ENCODE assay signal across 12 cellular contexts in the genomic region with DNA sequence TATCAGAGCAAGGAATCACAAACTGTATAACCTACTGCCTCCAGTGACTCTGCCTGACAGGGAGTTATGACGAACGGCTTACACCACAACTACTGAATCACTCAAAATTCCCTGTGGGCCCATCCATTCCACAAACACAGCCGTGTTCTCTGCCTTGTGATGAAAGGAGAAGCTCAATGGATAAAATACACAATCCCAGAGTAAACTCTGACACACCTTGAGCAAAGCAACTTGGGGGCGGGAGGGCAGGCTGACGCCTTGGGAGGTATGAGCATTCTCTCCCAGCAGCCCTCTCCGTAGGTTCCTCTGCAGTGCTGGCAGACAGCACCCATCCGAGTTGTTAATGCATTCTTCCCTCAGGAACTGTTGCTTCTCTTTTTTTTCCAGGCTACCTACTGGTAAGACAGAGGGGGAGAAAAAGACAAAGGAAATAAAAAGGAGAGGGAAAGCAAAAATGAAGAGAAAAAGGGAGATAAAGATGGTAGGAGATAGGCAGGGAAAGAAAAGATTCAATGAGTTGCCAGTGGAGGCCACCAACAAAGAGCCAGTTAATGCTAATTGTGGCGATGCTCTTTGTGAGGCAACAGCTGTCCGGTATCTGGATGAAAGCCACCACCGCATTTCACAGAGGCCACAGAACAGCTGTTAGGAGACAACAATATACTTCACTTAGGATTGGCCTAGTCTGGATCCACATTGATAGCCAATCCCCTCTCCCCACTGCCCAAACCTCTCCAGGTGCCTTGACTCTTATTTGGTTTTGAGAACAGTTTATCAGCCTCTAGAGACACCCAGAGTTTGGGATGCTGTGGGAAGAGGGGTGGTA. TPM values are rescaled to one million over a fixed set of nuclear protein-coding genes. Genes with fewer than 3 reads are reported as not detected.
DNase-seq lines count a peak whose midpoint lies in the region; ATAC-seq and TF ChIP-seq lines count a peak whose summit lies in the region.
"Had no signal": no experiment of that assay in that cellular context is flagged by ENCODE, and none has a peak within 500 bp of the region (broad histone marks: within the 10 kb centered on the region; RNA-seq: fewer than 3 reads in every experiment).

No MANE protein-coding gene starts in this region.

- no peaks in the 10 kb centered on the region for H3K79me1 ChIP-seq in IMR-90 (ENCODE audit: low read depth in 1 of 2, low read length in 2 of 2)

- no peak overlapping the region for H2AK9ac ChIP-seq in IMR-90 (replicated peaks; ENCODE audit: low read depth, low read length, poor library complexity)

- H3K56ac ChIP-seq in IMR-90 (ENCODE audit: extremely low read depth, insufficient read depth, low read length): no peak overlapping the region

- H2BK120ac ChIP-seq in IMR-90 (ENCODE audit: low read depth, low read length): peak overlapping the region; percentile 33; the same call in 1 of the 2 replicates

- no peak overlapping the region for H2AFZ ChIP-seq in IMR-90 (replicated peaks; ENCODE audit: low read length, poor library complexity)

- in situ Hi-C loops in IMR-90 (cut with MboI; ENCODE audit: low sequenced_read_pairs): no loop called here

- H3K9ac ChIP-seq in IMR-90 (ENCODE audit: low read depth, low read length): no peak overlapping the region

- TF ChIP-seq POLR2A in IMR-90 (IDR thresholded peaks at IDR 0.05; ENCODE audit: low read depth, low read length): no peak

- H3K9me1 ChIP-seq in IMR-90 (ENCODE audit: insufficient read depth, low read length): no peaks in the 10 kb centered on the region

- H3K36me3 ChIP-seq in IMR-90 (ENCODE audit: control insufficient read depth, insufficient read depth, low read length): no peaks in the 10 kb centered on the region
- H3K36me3 ChIP-seq in left ventricle myocardium inferior: no peaks in the 10 kb centered on the region

- peaks cover 3% of the 10 kb centered on the region for H3K36me3 Mint-ChIP-seq in effector memory CD8-positive, alpha-beta T cell (ENCODE audit: insufficient read depth)
- H3K36me3 Mint-ChIP-seq: natural killer cell treated with Interleukin-12 subunit alpha and Interleukin-12 subunit beta and Interleukin-15 and Interleukin-18, amount 100 ng/mL, for 72 hours had no signal

- no peak overlapping the region for H3K27ac ChIP-seq in IMR-90 (ENCODE audit: insufficient read depth, low read length)
- H3K27ac ChIP-seq in left ventricle myocardium inferior (replicated peaks): peak overlapping the region; percentile 72

- H3K23ac ChIP-seq in IMR-90 (ENCODE audit: low read depth, low read length): no peak overlapping the region

- no peak for TF ChIP-seq RAD21 in IMR-90 (IDR thresholded peaks at IDR 0.05; ENCODE audit: low read length)

- no peaks in the 10 kb centered on the region for H3K27me3 ChIP-seq in IMR-90 (ENCODE audit: control insufficient read depth, insufficient read depth, low read length)
- H3K27me3 ChIP-seq in left ventricle myocardium inferior (ENCODE audit: low read depth): no peaks in the 10 kb centered on the region

- WGBS in IMR-90 (ENCODE audit: extremely low coverage in 2 of 2, insufficient read length in 1 of 2), 2 experiments: 30% methylated on average over 2 of the region's 10 CpGs; no CpG with 5 or more reads in 1 of the 2 experiments

- no peak for TF ChIP-seq CTCF in IMR-90 (conservative IDR thresholded peaks at IDR 0.05; ENCODE audit: low read depth, low read length)
- no peak for TF ChIP-seq CTCF in left ventricle myocardium inferior (IDR thresholded peaks at IDR 0.05; ENCODE audit: borderline replicate concordance)

- intact Hi-C loops in IMR-90 (cut with micrococcal nuclease): loop anchor here (2.0 to 10.0 kb wide), 4 partner anchors 211 to 1201 kb away; no protein-coding TSS in a partner anchor
- intact Hi-C loops in left ventricle myocardium inferior (cut with micrococcal nuclease): no loop called here

- POLR2A ChIA-PET in IMR-90 (lab: Charles Lee; ENCODE audit: unreplicated experiment): no interaction called here

- no peaks in the 10 kb centered on the region for H4K20me1 ChIP-seq in IMR-90 (ENCODE audit: insufficient read depth, low read length)

- no peak overlapping the region for H3K4me2 ChIP-seq in IMR-90 (ENCODE audit: low read depth, low read length)

- ATAC-seq in IMR-90 (ENCODE audit: low read depth): no peak
- no peak for ATAC-seq in effector memory CD8-positive, alpha-beta T cell (replicated peaks)
- ATAC-seq: natural killer cell treated with Interleukin-12 subunit alpha and Interleukin-12 subunit beta and Interleukin-15 and Interleukin-18, amount 100 ng/mL, for 72 hours had no signal

- no TSS peak for BruUV-seq in IMR-90 (replicated peaks; lab: Mats Ljungman, UMichigan)

- H3K4me3 Mint-ChIP-seq in effector memory CD8-positive, alpha-beta T cell: no peak overlapping the region
- H3K4me3 Mint-ChIP-seq: activated CD4-positive, alpha-beta T cell treated with anti-CD3 and anti-CD28 coated beads, Interleukin-2, amount 10 ng/mL, durations not matched to agents 7 days and 5 days; natural killer cell treated with Interleukin-12 subunit alpha and Interleukin-12 subunit beta and Interleukin-15 and Interleukin-18, amount 100 ng/mL, for 72 hours had no signal

- H2BK20ac ChIP-seq in IMR-90 (ENCODE audit: low read depth, low read length): peak overlapping the region; percentile 53

- H2BK5ac ChIP-seq in IMR-90 (ENCODE audit: low read depth, low read length, poor library complexity, severe bottlenecking): no peak overlapping the region

- 0 out of 4 replicates have a peak overlapping the region, but pooled peaks of 1 of the 2 experiments have one; percentile 2 for H4K8ac ChIP-seq in IMR-90 (ENCODE audit: low read depth in 2 of 2, low read length in 2 of 2)

- H2BK15ac ChIP-seq in IMR-90 (ENCODE audit: low read depth, low read length): no peak overlapping the region

- no peak overlapping the region for H2AK5ac ChIP-seq in IMR-90 (ENCODE audit: low read depth, low read length)

- H3K18ac ChIP-seq in IMR-90 (ENCODE audit: low read depth, low read length): no peak overlapping the region

- CTCF ChIA-PET in IMR-90 (lab: Yijun Ruan, JAX): interaction anchor here (1.3 kb wide), 1 partner anchor 8 kb away, joined by 3 read pairs; no protein-coding TSS in a partner anchor

- H3K4me3 ChIP-seq in IMR-90 (ENCODE audit: insufficient read depth, low read depth, low read length) (no peak overlapping the region), left ventricle myocardium inferior (no peak overlapping the region), skeletal muscle cell (ENCODE audit: low read depth, low read length) (no peak overlapping the region)

- H4K5ac ChIP-seq in IMR-90 (ENCODE audit: low read depth, low read length): no peak overlapping the region

- H4K91ac ChIP-seq in IMR-90 (ENCODE audit: insufficient read depth, low read depth, low read length): no peak overlapping the region

- dilution Hi-C loops in IMR-90 (cut with HindIII; ENCODE audit: low sequenced_read_pairs, unreplicated experiment): no loop called here

- no peak overlapping the region for H3K27ac Mint-ChIP-seq in effector memory CD8-positive, alpha-beta T cell
- H3K27ac Mint-ChIP-seq: activated CD4-positive, alpha-beta T cell treated with anti-CD3 and anti-CD28 coated beads, Interleukin-2, amount 10 ng/mL, durations not matched to agents 7 days and 5 days; natural killer cell treated with Interleukin-12 subunit alpha and Interleukin-12 subunit beta and Interleukin-15 and Interleukin-18, amount 100 ng/mL, for 72 hours had no signal

- no peaks in the 10 kb centered on the region for H3K27me3 Mint-ChIP-seq in effector memory CD8-positive, alpha-beta T cell

- no peaks in the 10 kb centered on the region for H3K4me1 Mint-ChIP-seq in effector memory CD8-positive, alpha-beta T cell (ENCODE audit: low read depth in 2 of 2)
- H3K4me1 Mint-ChIP-seq: activated CD4-positive, alpha-beta T cell treated with anti-CD3 and anti-CD28 coated beads, Interleukin-2, amount 10 ng/mL, durations not matched to agents 7 days and 5 days had no signal

- H3K4ac ChIP-seq in IMR-90 (ENCODE audit: low read depth, low read length): no peak overlapping the region

- peaks cover 4% of the 10 kb centered on the region for H3K4me1 ChIP-seq in IMR-90 (ENCODE audit: control insufficient read depth, insufficient read depth, low read length)
- peaks cover 4% of the 10 kb centered on the region for H3K4me1 ChIP-seq in left ventricle myocardium inferior

- H3K14ac ChIP-seq in IMR-90 (replicated peaks; ENCODE audit: low read depth, low read length): 0 out of 2 replicates have a peak overlapping the region, but pooled peaks have one; percentile 19

- H3K9me3 ChIP-seq in IMR-90 (ENCODE audit: control insufficient read depth, insufficient read depth, low read length): no peaks in the 10 kb centered on the region
- peaks cover 8% of the 10 kb centered on the region for H3K9me3 ChIP-seq in left ventricle myocardium inferior (replicated peaks)

- peaks cover 0 to 2% of the 10 kb centered on the region in 2 donors for H3K9me3 Mint-ChIP-seq in effector memory CD8-positive, alpha-beta T cell
- H3K9me3 Mint-ChIP-seq: activated CD4-positive, alpha-beta T cell treated with anti-CD3 and anti-CD28 coated beads, Interleukin-2, amount 10 ng/mL, durations not matched to agents 7 days and 5 days had no signal

- peak; percentile 49 for DNase-seq in IMR-90
- DNase-seq in SK-N-DZ (ENCODE audit: low spot score): peak; percentile 32
- peak; percentile 41 for DNase-seq in left ventricle myocardium inferior
- peak; percentile 30 for DNase-seq in skeletal muscle cell (ENCODE audit: low read depth)
- no peak for DNase-seq in stimulated activated naive CD4-positive, alpha-beta T cell treated with Interleukin-2 at 50 U/mL for 16 hours (lab: John Stamatoyannopoulos, UW)
- no peak for DNase-seq in effector memory CD8-positive, alpha-beta T cell
- DNase-seq in HK-2 (ENCODE audit: unreplicated experiment): no peak
- no peak for DNase-seq in Kasumi-1 (lab: John Stamatoyannopoulos, UW)
- DNase-seq: activated CD4-positive, alpha-beta T cell treated with anti-CD3 and anti-CD28 coated beads, Interleukin-2, amount 10 ng/mL, durations not matched to agents 7 days and 5 days; activated naive CD4-positive, alpha-beta T cell treated with anti-CD3 and anti-CD28 coated beads, Interleukin-2, amount 50 U/mL, for 16 hours; stimulated activated CD4-positive, alpha-beta T cell treated with anti-CD3 and anti-CD28 coated beads, Interleukin-4, amount 100 ng/mL, for 1 hour had no signal

TF ChIP-seq in IMR-90, 13 proteins besides CTCF, POLR2A, EP300 and RAD21 (continues in another document):
- TF ChIP-seq CEBPB (IDR thresholded peaks at IDR 0.05; ENCODE audit: low read depth, low read length): no peak

RNA-seq across cellular contexts. Expression of gene DIO2, which starts 4.7 kb away (rescaled TPM):
- total RNA-seq in IMR-90 (2012; rRNA removed) (21.7 and 24.2 TPM in 2 replicates), left ventricle myocardium inferior (6.4 TPM)
- polyA plus RNA-seq in IMR-90 (2012; rRNA removed): 7.4 and 12.8 TPM in 2 replicates
- 5.7 and 7.4 TPM in 2 replicates for polyA plus RNA-seq in IMR-90 (2012; cell fraction: cytosol; rRNA removed)
- 12.8 and 17.0 TPM in 2 replicates for polyA plus RNA-seq in IMR-90 (2012; cell fraction: nucleus; rRNA removed; ENCODE audit: low replicate concordance)
- 0.05 and 0.22 TPM in 2 replicates for polyA plus RNA-seq in SK-N-DZ (2014; cell fraction: cytosol; rRNA removed)
- polyA plus RNA-seq in SK-N-DZ (2014; cell fraction: nucleus; rRNA removed): 0.56 and 0.91 TPM in 2 replicates
- total RNA-seq: activated CD4-positive, alpha-beta T cell treated with anti-CD3 and anti-CD28 coated beads, Interleukin-2, amount 10 ng/mL, durations not matched to agents 7 days and 5 days; natural killer cell treated with Interleukin-12 subunit alpha and Interleukin-12 subunit beta and Interleukin-15 and Interleukin-18, amount 100 ng/mL, for 72 hours had no signal

Comparison
In these comparisons a context has a peak if more than half of its experiments do, and no peak if none do; other contexts are left out.
1. DNase-seq: peak in IMR-90 (single experiment), SK-N-DZ (single experiment), left ventricle myocardium inferior (single experiment) and skeletal muscle cell (single experiment); none in stimulated activated naive CD4-positive, alpha-beta T cell treated with Interleukin-2 at 50 U/mL for 16 hours (single experiment), effector memory CD8-positive, alpha-beta T cell (0 of 3), HK-2 (single experiment) and Kasumi-1 (0 of 2).